Comparison of ENCODE assay signal across 17 cellular contexts in genomic region chr4:101711590-101712255, GRCh38.
DNase-seq lines count a peak whose midpoint lies in the region; ATAC-seq and TF ChIP-seq lines count a peak whose summit lies in the region.
"Had no signal": no experiment of that assay in that cellular context is flagged by ENCODE, and none has a peak within 500 bp of the region (broad histone marks: within the 10 kb centered on the region; RNA-seq: fewer than 3 reads in every experiment).

No MANE protein-coding gene starts in this region.

- peaks cover 2% of the 10 kb centered on the region for H3K36me3 Mint-ChIP-seq in osteocyte (ENCODE audit: unreplicated experiment)
- H3K36me3 Mint-ChIP-seq: activated naive CD4-positive, alpha-beta T cell treated with anti-CD3 and anti-CD28 coated beads, Interleukin-2, amount 50 U/mL, for 24 hours had no signal

- DNase-seq in DMS 273 treated with DMSO at 0.1 percent for 48 hours (lab: John Stamatoyannopoulos, UW) (peak; percentile 87), NCI-H146 (lab: John Stamatoyannopoulos, UW) (peak; percentile 72), NCI-H82 (lab: John Stamatoyannopoulos, UW) (peak; percentile 75), iris pigment epithelial cell (ENCODE audit: low read depth) (peak; percentile 9), osteocyte (ENCODE audit: extremely low spot score, unreplicated experiment) (no peak), hepatocyte (ENCODE audit: low spot score) (no peak), GM19240 (ENCODE audit: insufficient read length, low spot score) (no peak)
- DNase-seq: activated T-cell treated with anti-CD3 and anti-CD28 coated beads, Interleukin-2, amount 50 U/mL, for 72 hours; effector memory CD4-positive, alpha-beta T cell; right cardiac atrium; RPMI8226; stimulated activated CD8-positive, alpha-beta memory T cell treated with anti-CD3 and anti-CD28 coated beads, Interleukin-4, amount 100 ng/mL, for 48 hours had no signal

- H3K27ac Mint-ChIP-seq in osteocyte (ENCODE audit: unreplicated experiment), result no peak overlapping the region
- H3K27ac Mint-ChIP-seq: activated naive CD4-positive, alpha-beta T cell treated with anti-CD3 and anti-CD28 coated beads, Interleukin-2, amount 50 U/mL, for 24 hours; activated T-cell treated with anti-CD3 and anti-CD28 coated beads, Interleukin-2, amount 50 U/mL, for 72 hours had no signal

- H3K36me3 ChIP-seq in hepatocyte (replicated peaks; ENCODE audit: insufficient read depth, low read depth), result no peaks in the 10 kb centered on the region
- H3K36me3 ChIP-seq: ascending aorta had no signal

- no peak overlapping the region for H3K4me3 Mint-ChIP-seq in osteocyte (ENCODE audit: unreplicated experiment)
- H3K4me3 Mint-ChIP-seq: activated naive CD4-positive, alpha-beta T cell treated with anti-CD3 and anti-CD28 coated beads, Interleukin-2, amount 50 U/mL, for 24 hours; activated T-cell treated with anti-CD3 and anti-CD28 coated beads, Interleukin-2, amount 50 U/mL, for 72 hours had no signal

- 88% methylated on average over 2 of the region's 2 CpGs for WGBS in hepatocyte (ENCODE audit: low lambda C conversion rate, missing lambda C conversion rate)

- TF ChIP-seq CTCF in osteocyte (IDR thresholded peaks at IDR 0.05) (no peak), hepatocyte (IDR thresholded peaks at IDR 0.05; ENCODE audit: poor library complexity) (no peak)

- H3K4me3 ChIP-seq in hepatocyte, result no peak overlapping the region
- H3K4me3 ChIP-seq: ascending aorta, K562 had no signal

- H3K9me3 Mint-ChIP-seq in osteocyte (ENCODE audit: unreplicated experiment), result peaks cover 10% of the 10 kb centered on the region

- no peaks in the 10 kb centered on the region for H3K9me3 ChIP-seq in hepatocyte (ENCODE audit: low read depth)
- H3K9me3 ChIP-seq: ascending aorta had no signal

- no peaks in the 10 kb centered on the region for H4K20me1 ChIP-seq in hepatocyte (ENCODE audit: insufficient read depth, poor library complexity, severe bottlenecking)

- no peak overlapping the region for H3K27ac ChIP-seq in hepatocyte
- H3K27ac ChIP-seq: ascending aorta had no signal

- no peak for TF ChIP-seq POLR2A in GM18505 (IDR thresholded peaks at IDR 0.05; ENCODE audit: borderline replicate concordance, extremely low read depth, insufficient read depth, insufficient read length)

- H3K4me2 ChIP-seq in hepatocyte, result no peak overlapping the region

- H2AFZ ChIP-seq in hepatocyte, result no peak overlapping the region

- no peaks in the 10 kb centered on the region for H3K4me1 ChIP-seq in hepatocyte (ENCODE audit: insufficient read depth)
- H3K4me1 ChIP-seq: ascending aorta had no signal

- no peak for ATAC-seq in GM18505 (IDR thresholded peaks at IDR 0.05; ENCODE audit: unreplicated experiment)
- ATAC-seq: activated T-cell treated with anti-CD3 and anti-CD28 coated beads, Interleukin-2, amount 50 U/mL, for 72 hours; esophagus mucosa; K562; right cardiac atrium had no signal

- H3K27me3 ChIP-seq in hepatocyte, result no peaks in the 10 kb centered on the region
- H3K27me3 ChIP-seq: ascending aorta had no signal

- H3K9me2 ChIP-seq in hepatocyte (replicated peaks; ENCODE audit: insufficient read depth), result no peaks in the 10 kb centered on the region

- peaks cover 5% of the 10 kb centered on the region for H3K4me1 Mint-ChIP-seq in osteocyte (ENCODE audit: unreplicated experiment)
- H3K4me1 Mint-ChIP-seq: activated naive CD4-positive, alpha-beta T cell treated with anti-CD3 and anti-CD28 coated beads, Interleukin-2, amount 50 U/mL, for 24 hours had no signal

- no peaks in the 10 kb centered on the region for H3K79me2 ChIP-seq in hepatocyte

- H3K27me3 Mint-ChIP-seq in osteocyte (ENCODE audit: unreplicated experiment), result no peaks in the 10 kb centered on the region

Comparison
In these comparisons a context has a peak if more than half of its experiments do, and no peak if none do; other contexts are left out.
1. DNase-seq: peak in DMS 273 treated with DMSO at 0.1 percent for 48 hours (single experiment), NCI-H146 (single experiment), NCI-H82 (single experiment) and iris pigment epithelial cell (single experiment); none in osteocyte (single experiment), hepatocyte (single experiment) and GM19240 (single experiment).